Comparison of ENCODE assay signal across 8 cellular contexts in the genomic region with DNA sequence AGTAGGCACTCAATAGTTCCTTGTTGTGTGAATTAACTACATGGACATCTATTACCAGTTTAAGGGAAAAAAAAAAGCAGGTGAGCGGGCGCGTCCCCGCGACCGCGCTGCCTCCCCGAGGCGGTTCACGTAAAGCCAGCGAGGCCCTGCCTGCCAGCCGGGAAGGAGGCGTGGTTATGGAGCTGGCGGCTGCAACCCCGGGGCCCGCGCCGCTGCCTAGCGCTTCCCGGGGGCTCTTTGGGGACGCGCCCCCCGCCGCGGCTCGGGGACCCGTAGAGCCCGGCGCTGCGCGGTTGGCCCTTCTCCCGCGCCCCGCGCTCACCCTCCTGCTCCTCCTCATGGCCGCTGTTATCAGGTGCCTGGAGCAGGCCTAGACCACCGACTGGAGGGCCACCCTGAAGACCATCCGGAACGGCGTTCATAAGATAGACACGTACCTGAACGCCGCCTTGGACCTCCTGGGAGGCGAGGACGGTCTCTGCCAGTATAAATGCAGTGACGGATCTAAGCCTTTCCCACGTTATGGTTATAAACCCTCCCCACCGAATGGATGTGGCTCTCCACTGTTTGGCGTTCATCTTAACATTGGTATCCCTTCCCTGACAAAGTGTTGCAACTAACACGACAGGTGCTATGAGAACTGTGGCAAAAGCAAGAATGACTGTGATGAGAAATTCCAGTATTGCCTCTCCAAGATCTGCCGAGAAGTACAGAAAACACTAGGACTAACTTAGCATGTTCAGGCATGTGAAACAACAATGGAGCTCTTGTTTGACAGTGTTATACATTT. TPM values are rescaled to one million over a fixed set of nuclear protein-coding genes. Genes with fewer than 3 reads are reported as not detected.
DNase-seq lines count a peak whose midpoint lies in the region; ATAC-seq lines count a peak whose summit lies in the region.

No MANE protein-coding gene starts in this region.

- peaks cover 33% of the 10 kb centered on the region for H3K36me3 Mint-ChIP-seq in activated CD4-positive, alpha-beta memory T cell treated with anti-CD3 and anti-CD28 coated beads, Interleukin-2, amount 10 ng/mL, durations not matched to agents 7 days and 5 days (ENCODE audit: low read depth)
- H3K36me3 Mint-ChIP-seq in memory B cell: no peaks in the 10 kb centered on the region

- POLR2A ChIA-PET in activated CD4-positive, alpha-beta memory T cell treated with anti-CD3 and anti-CD28 coated beads, Interleukin-2, amount 10 ng/mL, durations not matched to agents 7 days and 5 days (lab: Charles Lee): interaction anchor here (0.7 to 2.2 kb wide), 3 partner anchors 36 to 242 kb away, joined by 3 to 21 read pairs (median 5); partner anchors contain the start of genes ORC1 and PRPF38A

- DNase-seq in NCI-H2196 treated with DMSO at 0.1 percent for 48 hours (lab: John Stamatoyannopoulos, UW; ENCODE audit: unreplicated experiment) (peak; percentile 60), memory B cell (ENCODE audit: low spot score in 2 of 2) (peak; percentile 40 to 50)
- peak; percentile 69 for DNase-seq in activated CD4-positive, alpha-beta memory T cell treated with anti-CD3 and anti-CD28 coated beads, Interleukin-2, amount 10 ng/mL, durations not matched to agents 7 days and 5 days
- DNase-seq in effector CD4-positive, alpha-beta T cell: peak; percentile 45
- peak; percentile 28 for DNase-seq in stimulated activated CD8-positive, alpha-beta memory T cell treated with anti-CD3 and anti-CD28 coated beads, Interleukin-4, amount 100 ng/mL, for 24 hours (ENCODE audit: low read depth)

- CTCF ChIA-PET in activated CD4-positive, alpha-beta memory T cell treated with anti-CD3 and anti-CD28 coated beads, Interleukin-2, amount 10 ng/mL, durations not matched to agents 7 days and 5 days (lab: Charles Lee): interaction anchor here (0.5 to 1.3 kb wide), 5 partner anchors 30 to 318 kb away, joined by 3 to 4 read pairs (median 3); no protein-coding TSS in a partner anchor

- H3K4me1 Mint-ChIP-seq in activated CD4-positive, alpha-beta memory T cell treated with anti-CD3 and anti-CD28 coated beads, Interleukin-2, amount 10 ng/mL, durations not matched to agents 7 days and 5 days: peaks cover 38% of the 10 kb centered on the region
- peaks cover 20% of the 10 kb centered on the region for H3K4me1 Mint-ChIP-seq in memory B cell

- H3K27ac Mint-ChIP-seq in activated CD4-positive, alpha-beta memory T cell treated with anti-CD3 and anti-CD28 coated beads, Interleukin-2, amount 10 ng/mL, durations not matched to agents 7 days and 5 days: no peak overlapping the region
- H3K27ac Mint-ChIP-seq in memory B cell: no peak overlapping the region

- H3K27me3 Mint-ChIP-seq in activated CD4-positive, alpha-beta memory T cell treated with anti-CD3 and anti-CD28 coated beads, Interleukin-2, amount 10 ng/mL, durations not matched to agents 7 days and 5 days: no peaks in the 10 kb centered on the region
- no peaks in the 10 kb centered on the region for H3K27me3 Mint-ChIP-seq in memory B cell

- H3K4me3 Mint-ChIP-seq in activated CD4-positive, alpha-beta memory T cell treated with anti-CD3 and anti-CD28 coated beads, Interleukin-2, amount 10 ng/mL, durations not matched to agents 7 days and 5 days: peak overlapping the region; percentile 56
- peak overlapping the region; percentile 71 for H3K4me3 Mint-ChIP-seq in memory B cell

- ATAC-seq in GM19468 (IDR thresholded peaks at IDR 0.05; ENCODE audit: extremely low read depth, unreplicated experiment) (peak; percentile 10), memory B cell (ENCODE audit: low read depth) (no peak), HG02852 (IDR thresholded peaks at IDR 0.05; ENCODE audit: unreplicated experiment) (no peak), HG03521 (IDR thresholded peaks at IDR 0.05; ENCODE audit: unreplicated experiment) (no peak)

- no peaks in the 10 kb centered on the region for H3K9me3 Mint-ChIP-seq in activated CD4-positive, alpha-beta memory T cell treated with anti-CD3 and anti-CD28 coated beads, Interleukin-2, amount 10 ng/mL, durations not matched to agents 7 days and 5 days
- H3K9me3 Mint-ChIP-seq in memory B cell: no peaks in the 10 kb centered on the region

RNA-seq across cellular contexts. Expression of gene CC2D1B, which starts 2.6 kb away (rescaled TPM):
- 10 to 100 TPM; 43.8 to 46.9 TPM for total RNA-seq in activated CD4-positive, alpha-beta memory T cell treated with anti-CD3 and anti-CD28 coated beads, Interleukin-2, amount 10 ng/mL, durations not matched to agents 7 days and 5 days

RNA-seq across cellular contexts. Expression of gene ORC1, which starts 35.6 kb away (rescaled TPM):
- 10 to 100 TPM; 27.0 to 28.3 TPM for total RNA-seq in activated CD4-positive, alpha-beta memory T cell treated with anti-CD3 and anti-CD28 coated beads, Interleukin-2, amount 10 ng/mL, durations not matched to agents 7 days and 5 days

RNA-seq across cellular contexts. Expression of gene PRPF38A, which starts 35.8 kb away (rescaled TPM):
- total RNA-seq in activated CD4-positive, alpha-beta memory T cell treated with anti-CD3 and anti-CD28 coated beads, Interleukin-2, amount 10 ng/mL, durations not matched to agents 7 days and 5 days: 10 to 100 TPM; 84.1 to 86.5 TPM
